ENCODE assay signal across 8 cellular contexts in the genomic region with DNA sequence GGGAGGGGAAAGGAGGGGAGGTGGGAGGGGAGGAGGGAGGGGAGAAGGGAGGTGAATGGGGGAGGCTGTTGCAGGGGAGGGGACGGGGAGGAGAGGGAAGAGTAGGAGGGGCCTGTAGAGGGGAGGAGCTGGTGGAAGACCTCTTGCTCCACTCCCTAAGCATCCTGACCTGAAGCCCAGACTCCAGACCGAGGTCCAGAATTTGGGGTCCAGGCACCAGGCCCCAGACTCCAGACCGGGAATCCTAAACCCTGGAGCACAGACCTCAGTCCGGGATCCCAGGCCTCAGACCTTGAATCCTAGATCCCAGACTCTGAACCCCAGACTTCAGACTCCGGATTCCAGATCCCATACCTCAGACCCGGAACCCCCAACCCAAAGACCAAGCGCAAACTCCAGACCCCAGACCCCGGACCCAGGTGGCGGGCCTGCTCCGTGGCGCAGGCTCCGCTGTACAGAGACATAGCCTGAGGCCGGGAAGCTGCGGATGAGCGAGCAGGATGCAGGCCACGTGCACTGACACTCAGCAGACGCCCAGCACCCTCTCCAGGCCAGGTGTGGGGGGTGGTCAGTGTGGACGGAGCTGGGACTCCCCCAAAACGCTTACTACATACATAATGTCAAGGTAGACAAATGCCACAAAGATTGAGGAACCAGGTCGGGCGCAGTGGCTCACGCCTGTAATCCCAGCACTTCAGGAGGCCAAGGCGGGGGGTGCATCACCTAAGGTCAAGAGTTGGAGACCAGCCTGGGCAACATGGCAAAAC. TPM values are rescaled to one million over a fixed set of nuclear protein-coding genes. Genes with fewer than 3 reads are reported as not detected.
DNase-seq lines count a peak whose midpoint lies in the region; ATAC-seq and TF ChIP-seq lines count a peak whose summit lies in the region.

No MANE protein-coding gene starts in this region.

- peak overlapping the region; percentile 58 for H3K9ac ChIP-seq in OCI-LY3 (ENCODE audit: low read length)

- H3K36me3 ChIP-seq in OCI-LY3 (replicated peaks; ENCODE audit: low read depth, low read length) (peaks cover 19% of the 10 kb centered on the region), neutrophil (no peaks in the 10 kb centered on the region), uterus (no peaks in the 10 kb centered on the region)

- H2AFZ ChIP-seq in OCI-LY3 (ENCODE audit: low read depth, low read length) = no peak overlapping the region

- H3K27me3 ChIP-seq in OCI-LY3 (ENCODE audit: low read depth, low read length) (no peaks in the 10 kb centered on the region), neutrophil (no peaks in the 10 kb centered on the region), uterus (no peaks in the 10 kb centered on the region)

- peak overlapping the region; percentile 86 for H3K4me2 ChIP-seq in OCI-LY3 (ENCODE audit: low read length)

- peaks cover 33% of the 10 kb centered on the region for H3K79me2 ChIP-seq in OCI-LY3 (ENCODE audit: low read length)

- H3K4me1 ChIP-seq in OCI-LY3 (ENCODE audit: low read length) (peaks cover 22% of the 10 kb centered on the region), neutrophil (ENCODE audit: control insufficient read depth in 1 of 2, insufficient read depth in 1 of 2, low read depth in 1 of 2, low read length in 1 of 2) (peaks cover 9 to 10% of the 10 kb centered on the region in 2 experiments), uterus (peaks cover 0 to 7% of the 10 kb centered on the region in 2 donors)

- peaks cover 4% of the 10 kb centered on the region; the same call in 1 of the 2 replicates for H4K20me1 ChIP-seq in OCI-LY3 (ENCODE audit: insufficient read depth, low read length)

- H3K9me3 ChIP-seq in OCI-LY3 (ENCODE audit: insufficient read depth, low read length) (no peaks in the 10 kb centered on the region), neutrophil (no peaks in the 10 kb centered on the region), uterus (no peaks in the 10 kb centered on the region)

- intact Hi-C loops in activated naive CD4-positive, alpha-beta T cell treated with anti-CD3 and anti-CD28 coated beads for 36 hours (cut with micrococcal nuclease) = loop anchor here (5.0 to 10.0 kb wide), 4 partner anchors 66 to 219 kb away; a partner anchor contains a TSS
- intact Hi-C loops in uterus (cut with DNase I; ENCODE audit: low total_unique reads) = no loop called here

- no peak for ATAC-seq in HG03432 (IDR thresholded peaks at IDR 0.05; ENCODE audit: unreplicated experiment)

- H3K4me3 Mint-ChIP-seq in activated naive CD4-positive, alpha-beta T cell treated with anti-CD3 and anti-CD28 coated beads for 36 hours = peak overlapping the region; percentile 59

- TF ChIP-seq POLR2A in uterus (IDR thresholded peaks at IDR 0.05) = no peak

- H3K9me3 Mint-ChIP-seq in activated naive CD4-positive, alpha-beta T cell treated with anti-CD3 and anti-CD28 coated beads for 36 hours = peaks cover 3% of the 10 kb centered on the region

- peak overlapping the region; percentile 32; the same call in 1 of the 2 replicates for H3K27ac ChIP-seq in OCI-LY3 (ENCODE audit: low read length)
- peak overlapping the region; percentile 15 for H3K27ac ChIP-seq in neutrophil
- H3K27ac ChIP-seq in uterus = peak overlapping the region; percentile 88

- CTCF ChIA-PET in activated naive CD4-positive, alpha-beta T cell treated with anti-CD3 and anti-CD28 coated beads for 36 hours (lab: Charles Lee) = interaction anchor here (0.6 to 0.7 kb wide), 2 partner anchors 119 to 849 kb away, joined by 3 to 5 read pairs; no protein-coding TSS in a partner anchor

- H3K4me1 Mint-ChIP-seq in activated naive CD4-positive, alpha-beta T cell treated with anti-CD3 and anti-CD28 coated beads for 36 hours (ENCODE audit: low read depth) = peaks cover 17% of the 10 kb centered on the region

- H3K27ac Mint-ChIP-seq in activated naive CD4-positive, alpha-beta T cell treated with anti-CD3 and anti-CD28 coated beads for 36 hours = peak overlapping the region; percentile 47

- no peak for TF ChIP-seq CTCF in OCI-LY3 (IDR thresholded peaks at IDR 0.05; ENCODE audit: low read depth, low read length)
- no peak for TF ChIP-seq CTCF in neutrophil (IDR thresholded peaks at IDR 0.05)
- no peak for TF ChIP-seq CTCF in uterus (IDR thresholded peaks at IDR 0.05)

- H3K27me3 Mint-ChIP-seq in activated naive CD4-positive, alpha-beta T cell treated with anti-CD3 and anti-CD28 coated beads for 36 hours (ENCODE audit: low read depth) = no peaks in the 10 kb centered on the region

- H3K36me3 Mint-ChIP-seq in activated naive CD4-positive, alpha-beta T cell treated with anti-CD3 and anti-CD28 coated beads for 36 hours (ENCODE audit: low read depth) = peaks cover 4% of the 10 kb centered on the region

- H3K4me3 ChIP-seq in OCI-LY3 (ENCODE audit: low read length) = peak overlapping the region; percentile 83
- H3K4me3 ChIP-seq in neutrophil (ENCODE audit: low read depth in 1 of 2, low read length in 1 of 2) = peak overlapping the region; percentile 44 to 48
- H3K4me3 ChIP-seq in uterus = peak overlapping the region; percentile 20 to 35

- peak; percentile 65 for DNase-seq in COLO668 (lab: John Stamatoyannopoulos, UW; ENCODE audit: unreplicated experiment)
- peak in 46 of 76 experiments; percentile 11 to 70 (median 46) for DNase-seq in HUDEP-2 (lab: John Stamatoyannopoulos, UW; ENCODE audit: unreplicated experiment in 76 of 76)
- DNase-seq in activated naive CD4-positive, alpha-beta T cell treated with anti-CD3 and anti-CD28 coated beads for 36 hours = peak; percentile 77
- peak; percentile 68 for DNase-seq in foreskin melanocyte
- DNase-seq in uterus = peak; percentile 83 to 94

RNA-seq across cellular contexts. Expression of a gene that starts 0.7 kb away (rescaled TPM):
- 10 to 100 TPM; 37.0 to 49.0 TPM for total RNA-seq in activated naive CD4-positive, alpha-beta T cell treated with anti-CD3 and anti-CD28 coated beads for 36 hours
- total RNA-seq in uterus = 100 to 1,000 TPM in 1 of 4 donors, 10 to 100 TPM in 3; 48.2 to 105 (median 61.8) TPM

RNA-seq across cellular contexts. Expression of a gene that starts 34.8 kb away (rescaled TPM):
- 100 to 1,000 TPM; 155 to 157 TPM for total RNA-seq in activated naive CD4-positive, alpha-beta T cell treated with anti-CD3 and anti-CD28 coated beads for 36 hours
- 100 to 1,000 TPM in 2 of 4 donors, 10 to 100 TPM in 2; 34.6 to 155 (median 81.7) TPM for total RNA-seq in uterus

Comparison
In these comparisons a context has a peak if more than half of its experiments do, and no peak if none do; other contexts are left out.
1. H3K27ac ChIP-seq: peak in every context shown above with its lines; median percentile 88 in uterus; 32 in OCI-LY3; 15 in neutrophil.
2. H3K4me3 ChIP-seq: peak in every context shown above with its lines; median percentile 83 in OCI-LY3; 46 in neutrophil; 28 in uterus.